ENCODE assay signal across 8 cellular contexts in the genomic region with DNA sequence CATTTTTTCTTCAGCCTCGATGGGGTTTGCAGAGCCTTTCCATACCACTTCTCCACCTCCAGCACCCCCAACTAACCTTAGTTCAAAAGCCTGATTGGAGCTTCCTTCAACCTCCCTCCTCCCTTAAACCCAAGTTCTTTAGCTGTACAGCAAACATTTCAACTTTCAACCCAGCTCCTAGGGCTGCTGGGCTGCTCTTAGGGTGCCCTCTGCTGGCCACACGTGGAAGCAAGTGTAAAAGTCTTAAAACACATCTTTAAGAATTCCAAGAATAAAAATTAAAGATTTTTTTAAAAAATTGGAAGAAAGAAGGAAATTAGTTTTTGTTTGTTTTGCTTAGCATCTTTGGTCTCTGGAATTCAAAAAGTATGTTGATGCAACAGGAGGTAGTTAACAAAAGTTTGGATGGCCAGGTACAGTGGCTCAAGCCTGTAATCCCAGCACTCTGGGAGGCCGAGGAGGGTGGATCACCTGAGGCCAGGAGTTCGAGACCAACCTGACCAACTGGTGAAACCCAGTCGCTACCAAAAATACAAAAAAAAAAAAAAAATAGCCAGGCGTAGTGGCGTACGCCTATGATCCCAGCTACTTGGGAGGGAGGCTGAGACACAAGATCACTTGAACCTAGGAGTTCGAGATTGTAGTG. TPM values are rescaled to one million over a fixed set of nuclear protein-coding genes. Genes with fewer than 3 reads are reported as not detected.
DNase-seq lines count a peak whose midpoint lies in the region; ATAC-seq and TF ChIP-seq lines count a peak whose summit lies in the region.

No MANE protein-coding gene starts in this region.

- no peak overlapping the region for H3K4me3 Mint-ChIP-seq in activated T-helper 17 cell treated with anti-CD3 and anti-CD28 coated beads, Interleukin-2, amount 50 U/mL, for 72 hours

- H3K4me1 ChIP-seq in SJCRH30: peaks cover 3% of the 10 kb centered on the region; the same call in 1 of the 2 replicates

- H3K27me3 Mint-ChIP-seq in activated T-helper 17 cell treated with anti-CD3 and anti-CD28 coated beads, Interleukin-2, amount 50 U/mL, for 72 hours: no peaks in the 10 kb centered on the region

- H3K9me3 Mint-ChIP-seq in activated T-helper 17 cell treated with anti-CD3 and anti-CD28 coated beads, Interleukin-2, amount 50 U/mL, for 72 hours: peaks cover 6% of the 10 kb centered on the region

- H3K36me3 ChIP-seq in SJCRH30: no peaks in the 10 kb centered on the region

- H3K9me3 ChIP-seq in SJCRH30 (replicated peaks): peaks cover 6% of the 10 kb centered on the region

- peak; percentile 67 for ATAC-seq in left ventricle myocardium superior
- ATAC-seq in sciatic nerve: peak; percentile 87
- ATAC-seq in activated T-helper 17 cell treated with anti-CD3 and anti-CD28 coated beads, Interleukin-2, amount 50 U/mL, for 72 hours (replicated peaks): no peak

- TF ChIP-seq CTCF in HFF-Myc (IDR thresholded peaks at IDR 0.05; ENCODE audit: low read depth, low read length, missing control alignments): peak; percentile 85

- H3K27me3 ChIP-seq in SJCRH30: no peaks in the 10 kb centered on the region

- H3K27ac Mint-ChIP-seq in activated T-helper 17 cell treated with anti-CD3 and anti-CD28 coated beads, Interleukin-2, amount 50 U/mL, for 72 hours: no peak overlapping the region

- intact Hi-C loops in left ventricle myocardium superior (cut with micrococcal nuclease) (loop anchor here (10.0 kb wide), 1 partner anchor 93 kb away; no protein-coding TSS in a partner anchor), sciatic nerve (cut with DNase I) (loop anchor here (10.0 kb wide), 1 partner anchor 73 kb away; no protein-coding TSS in a partner anchor)

- H3K4me1 Mint-ChIP-seq in activated T-helper 17 cell treated with anti-CD3 and anti-CD28 coated beads, Interleukin-2, amount 50 U/mL, for 72 hours: no peaks in the 10 kb centered on the region

- H3K4me3 ChIP-seq in HFF-Myc (replicated peaks; ENCODE audit: low read depth, low read length) (no peak overlapping the region), SJCRH30 (no peak overlapping the region)

- no peak overlapping the region for H3K27ac ChIP-seq in SJCRH30

- peak; percentile 69 for DNase-seq in COLO829 (ENCODE audit: low spot score)
- DNase-seq in HFF-Myc (ENCODE audit: extremely low read depth, low read depth): peak; percentile 16
- DNase-seq in SJCRH30: peak; percentile 55 to 84
- peak in 32 of 56 donors; percentile 1 to 71 (median 10) for DNase-seq in amygdala (lab: John Stamatoyannopoulos, UW)
- peak; percentile 73 for DNase-seq in left ventricle myocardium superior
- no peak for DNase-seq in sciatic nerve (ENCODE audit: low spot score)
- DNase-seq in KG1 (lab: John Stamatoyannopoulos, UW): no peak

- H3K36me3 Mint-ChIP-seq in activated T-helper 17 cell treated with anti-CD3 and anti-CD28 coated beads, Interleukin-2, amount 50 U/mL, for 72 hours (ENCODE audit: low read depth): no peaks in the 10 kb centered on the region

RNA-seq across cellular contexts. Expression of a gene that starts 15.5 kb away (rescaled TPM):
- 0.20 and 0.23 TPM in 2 replicates for total RNA-seq in SJCRH30 (2014; rRNA removed; shearing (Covaris generic))
- total RNA-seq in left ventricle myocardium superior (0.59 TPM), sciatic nerve (4.5 TPM)
- total RNA-seq in activated T-helper 17 cell treated with anti-CD3 and anti-CD28 coated beads, Interleukin-2, amount 50 U/mL, for 72 hours: not detected

Comparison
In these comparisons a context has a peak if more than half of its experiments do, and no peak if none do; other contexts are left out.
1. DNase-seq: peak in COLO829 (single experiment), HFF-Myc (single experiment), SJCRH30 (2 of 2), amygdala (32 of 56) and left ventricle myocardium superior (single experiment); none in sciatic nerve (single experiment) and KG1 (single experiment).